In the genomic region with DNA sequence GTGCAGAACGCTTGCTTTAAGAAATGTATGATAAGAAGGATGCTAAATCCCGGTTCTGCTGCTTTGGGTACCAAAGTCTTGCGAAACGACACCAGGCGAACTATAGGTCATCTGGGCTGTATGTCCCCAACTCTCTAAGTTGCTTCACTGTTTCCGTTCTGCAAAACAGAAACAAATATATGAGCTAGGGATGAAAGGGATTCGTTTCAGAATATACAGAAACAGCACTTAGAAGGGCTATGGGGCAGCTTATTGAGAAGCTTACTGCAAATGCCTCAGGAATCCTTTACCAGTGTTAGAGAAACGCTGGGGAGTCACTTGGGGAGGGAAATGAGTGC, we compare ENCODE assay signal across 13 cellular contexts. TPM values are rescaled to one million over a fixed set of nuclear protein-coding genes. Genes with fewer than 3 reads are reported as not detected.
A peak's percentile ranks its signal among the peaks of the same experiment; 100 is the strongest.
DNase-seq lines count a peak whose midpoint lies in the region; ATAC-seq and TF ChIP-seq lines count a peak whose summit lies in the region.
"Had no signal": no experiment of that assay in that cellular context is flagged by ENCODE, and none has a peak within 500 bp of the region (broad histone marks: within the 10 kb centered on the region; RNA-seq: fewer than 3 reads in every experiment).

No MANE protein-coding gene starts in this region.

- TF ChIP-seq POLR2A in gastrocnemius medialis (IDR thresholded peaks at IDR 0.05), result no peak
- no peak for TF ChIP-seq POLR2A in body of pancreas (IDR thresholded peaks at IDR 0.05)

- H3K36me3 ChIP-seq in ES-I3 (ENCODE audit: insufficient read depth, low read length) (no peaks in the 10 kb centered on the region), ascending aorta (no peaks in the 10 kb centered on the region), iPS-15b (ENCODE audit: control insufficient read depth, insufficient read depth, low read length) (no peaks in the 10 kb centered on the region), gastrocnemius medialis (no peaks in the 10 kb centered on the region), body of pancreas (replicated peaks in 1 of 2; ENCODE audit: insufficient read depth in 1 of 2, low read depth in 2 of 2) (no peaks in the 10 kb centered on the region)

- intact Hi-C loops in ascending aorta (cut with DNase I), result loop anchor here (5.0 to 10.0 kb wide), 3 partner anchors 91 to 458 kb away; a partner anchor contains a TSS
- intact Hi-C loops in gastrocnemius medialis (cut with DNase I; ENCODE audit: low total_unique reads), result no loop called here
- intact Hi-C loops in body of pancreas (cut with DNase I), result no loop called here

- peaks cover 12% of the 10 kb centered on the region for H3K4me1 ChIP-seq in ES-I3 (ENCODE audit: insufficient read depth, low read length)
- no peaks in the 10 kb centered on the region for H3K4me1 ChIP-seq in ascending aorta
- peaks cover 15% of the 10 kb centered on the region for H3K4me1 ChIP-seq in iPS-15b (ENCODE audit: control insufficient read depth, insufficient read depth, low read length)
- H3K4me1 ChIP-seq in gastrocnemius medialis, result no peaks in the 10 kb centered on the region
- no peaks in the 10 kb centered on the region for H3K4me1 ChIP-seq in body of pancreas

- H3K27me3 ChIP-seq in ascending aorta (no peaks in the 10 kb centered on the region), iPS-15b (ENCODE audit: control insufficient read depth, insufficient read depth, low read length) (no peaks in the 10 kb centered on the region), gastrocnemius medialis (peaks cover 0 to 30% (median 26%) of the 10 kb centered on the region in 3 donors), body of pancreas (no peaks in the 10 kb centered on the region)

- TF ChIP-seq CTCF in ascending aorta (IDR thresholded peaks at IDR 0.05) (no peak), gastrocnemius medialis (IDR thresholded peaks at IDR 0.05 in 4 of 5, conservative IDR thresholded peaks at IDR 0.05 in 1 of 5) (no peak), body of pancreas (IDR thresholded peaks at IDR 0.05) (no peak)

- 3 to 5% methylated on average over 8 of the region's 8 CpGs for WGBS in body of pancreas, 2 donors

- H3K9me3 ChIP-seq in ES-I3 (ENCODE audit: control insufficient read depth, insufficient read depth, low read length), result no peaks in the 10 kb centered on the region
- H3K9me3 ChIP-seq in ascending aorta, result no peaks in the 10 kb centered on the region
- no peaks in the 10 kb centered on the region for H3K9me3 ChIP-seq in iPS-15b (ENCODE audit: control insufficient read depth, insufficient read depth, low read length)
- no peaks in the 10 kb centered on the region for H3K9me3 ChIP-seq in gastrocnemius medialis
- H3K9me3 ChIP-seq in body of pancreas, result no peaks in the 10 kb centered on the region

- in situ Hi-C loops in gastrocnemius medialis (cut with MboI; ENCODE audit: low sequenced_read_pairs in 4 of 4), result loop anchor here in 1 of 4 donors (25.0 kb wide), 1 partner anchor 103 kb away; no protein-coding TSS in a partner anchor

- peak overlapping the region; percentile 67 to 84 for H3K27ac ChIP-seq in ascending aorta
- H3K27ac ChIP-seq in gastrocnemius medialis, result peak overlapping the region in 1 of 4 donors; percentile 60
- no peak overlapping the region for H3K27ac ChIP-seq in body of pancreas

- H3K9ac ChIP-seq in ES-I3 (ENCODE audit: low read depth, low read length) (peak overlapping the region; percentile 52), iPS-15b (ENCODE audit: low read depth, low read length) (no peak overlapping the region)

- ATAC-seq in gastrocnemius medialis (no peak), HG03439 (IDR thresholded peaks at IDR 0.05; ENCODE audit: unreplicated experiment) (no peak), body of pancreas (no peak), HG03045 (IDR thresholded peaks at IDR 0.05; ENCODE audit: unreplicated experiment) (no peak)

- H3K4me3 ChIP-seq in ascending aorta, result peak overlapping the region; percentile 55 to 79
- H3K4me3 ChIP-seq in iPS-15b (ENCODE audit: low read depth, low read length), result peak overlapping the region; percentile 70
- peak overlapping the region; percentile 43 to 55 (median 46) for H3K4me3 ChIP-seq in gastrocnemius medialis
- no peak overlapping the region for H3K4me3 ChIP-seq in body of pancreas

- DNase-seq in ascending aorta (ENCODE audit: low spot score in 2 of 2) (no peak), gastrocnemius medialis (no peak), NCI-H226 (no peak), body of pancreas (no peak)
- DNase-seq: activated CD4-positive, alpha-beta T cell treated with anti-CD3 and anti-CD28 coated beads for 1 hour; CD8-positive, alpha-beta memory T cell; NCI-H1436 had no signal

RNA-seq across cellular contexts. Expression of a gene that starts 0.3 kb away (rescaled TPM):
- 5.2 TPM for total RNA-seq in ascending aorta
- total RNA-seq in gastrocnemius medialis, result under 1 TPM; 0.44 to 0.71 (median 0.47) TPM
- 1 to 10 TPM in 1 of 2 donors, under 1 TPM in 1; 0.33 to 1.3 TPM for total RNA-seq in body of pancreas
- total RNA-seq: CD8-positive, alpha-beta memory T cell had no signal

RNA-seq across cellular contexts. Expression of a gene that starts 45.0 kb away (rescaled TPM):
- total RNA-seq in ascending aorta (not detected), gastrocnemius medialis (not detected), body of pancreas (not detected)
- total RNA-seq: CD8-positive, alpha-beta memory T cell; glomerular endothelial cell; pulmonary artery endothelial cell had no signal

RNA-seq across cellular contexts. Expression of a gene that starts 55.3 kb away (rescaled TPM):
- not detected for total RNA-seq in ascending aorta
- not detected for total RNA-seq in gastrocnemius medialis
- total RNA-seq in body of pancreas, result not detected
- total RNA-seq: CD8-positive, alpha-beta memory T cell; glomerular endothelial cell; pulmonary artery endothelial cell had no signal

Comparison
In these comparisons a context has a peak if more than half of its experiments do, and no peak if none do; other contexts are left out.
1. H3K27ac ChIP-seq: peak in ascending aorta (2 of 2); none in body of pancreas (0 of 4).
2. H3K4me3 ChIP-seq: peak in ascending aorta (2 of 2), iPS-15b (single experiment) and gastrocnemius medialis (4 of 4); none in body of pancreas (0 of 2).